ENCODE assay signal across 34 cellular contexts in the genomic region with DNA sequence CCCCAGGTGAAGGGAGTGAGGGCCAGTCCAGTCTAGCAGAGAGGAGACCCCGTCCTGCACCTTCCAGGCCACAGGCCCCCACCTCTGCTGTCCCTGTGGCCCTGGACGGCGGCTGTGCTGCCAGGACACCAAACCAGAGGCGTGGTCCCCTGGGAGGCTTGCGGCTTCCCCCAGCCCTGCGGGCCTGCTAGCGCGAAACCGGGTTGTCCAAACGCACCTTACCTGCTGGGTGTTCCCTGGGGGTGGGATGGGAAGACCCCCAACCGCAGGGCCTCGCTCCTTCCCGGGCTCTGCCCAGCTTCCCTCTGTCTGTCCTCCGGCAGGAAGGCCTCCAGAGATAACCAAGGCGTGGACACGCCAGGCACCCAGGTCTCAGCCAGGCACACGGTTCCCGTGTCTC. TPM values are rescaled to one million over a fixed set of nuclear protein-coding genes. Genes with fewer than 3 reads are reported as not detected.
"Had no signal": no experiment of that assay in that cellular context is flagged by ENCODE, and none has a peak within 500 bp of the region (broad histone marks: within the 10 kb centered on the region; RNA-seq: fewer than 3 reads in every experiment).

No MANE protein-coding gene starts in this region.

- H3K4me3 ChIP-seq: ascending aorta, cardiac muscle cell had no signal

- H3K36me3 ChIP-seq: ascending aorta, cardiac muscle cell had no signal

- ATAC-seq: activated CD8-positive, alpha-beta memory T cell treated with anti-CD3 and anti-CD28 coated beads, Interleukin-2, amount 10 ng/mL, durations not matched to agents 7 days and 5 days; activated CD8-positive, alpha-beta T cell treated with anti-CD3 and anti-CD28 coated beads, Interleukin-2, amount 10 ng/mL, durations not matched to agents 7 days and 5 days; activated naive CD8-positive, alpha-beta T cell treated with anti-CD3 and anti-CD28 coated beads, Interleukin-2, amount 50 U/mL, for 24 hours had no signal

- H3K27ac ChIP-seq: ascending aorta, cardiac muscle cell, VCaP had no signal

- H3K9me3 ChIP-seq: ascending aorta had no signal

- H3K27me3 ChIP-seq: ascending aorta, cardiac muscle cell had no signal

- DNase-seq: activated B cell treated with CpG ODN at 0.5 μM for 24 hours; activated CD4-positive, alpha-beta memory T cell treated with anti-CD3 and anti-CD28 coated beads, Interleukin-2, amount 10 ng/mL, durations not matched to agents 7 days and 5 days; activated CD4-positive, alpha-beta T cell treated with anti-CD3 and anti-CD28 coated beads for 4 hours; activated CD4-positive, alpha-beta T cell treated with anti-CD3 and anti-CD28 coated beads, Interleukin-2, amount 10 ng/mL, durations not matched to agents 24 days and 14 days; activated CD4-positive, alpha-beta T cell treated with anti-CD3 and anti-CD28 coated beads, Interleukin-2, amount 50 U/mL, for 1 hour; activated CD4-positive, alpha-beta T cell treated with anti-CD3 and anti-CD28 coated beads, Interleukin-2, amount 50 U/mL, for 48 hours; activated CD4-positive, CD25-positive, alpha-beta regulatory T cell treated with anti-CD3 and anti-CD28 coated beads, Interleukin-2, amount 50 U/mL, for 72 hours; activated CD8-positive, alpha-beta memory T cell treated with anti-CD3 and anti-CD28 coated beads for 24 hours; activated CD8-positive, alpha-beta memory T cell treated with anti-CD3 and anti-CD28 coated beads, Interleukin-2, amount 10 ng/mL, durations not matched to agents 7 days and 5 days; activated CD8-positive, alpha-beta memory T cell treated with anti-CD3 and anti-CD28 coated beads, Interleukin-2, amount 50 U/mL, for 48 hours; activated CD8-positive, alpha-beta T cell treated with anti-CD3 and anti-CD28 coated beads, Interleukin-2, amount 10 ng/mL, durations not matched to agents 7 days and 5 days; activated effector memory CD4-positive, alpha-beta T cell treated with Interleukin-2 at 50 U/mL for 16 hours; activated gamma-delta T cell; activated naive CD4-positive, alpha-beta T cell treated with anti-CD3 and anti-CD28 coated beads, Interleukin-2, amount 10 ng/mL, durations not matched to agents 7 days and 5 days; activated naive CD4-positive, alpha-beta T cell treated with Interleukin-2 at 50 U/mL for 16 hours; activated naive CD8-positive, alpha-beta T cell treated with anti-CD3 and anti-CD28 coated beads, Interleukin-2, amount 10 ng/mL, durations not matched to agents 7 days and 5 days; activated naive CD8-positive, alpha-beta T cell treated with anti-CD3 and anti-CD28 coated beads, Interleukin-2, amount 50 U/mL, for 24 hours; activated T-cell treated with anti-CD3 and anti-CD28 coated beads, Interleukin-2, amount 50 U/mL, for 24 hours; activated T-cell treated with anti-CD3 and anti-CD28 coated beads, Interleukin-2, amount 50 U/mL, for 48 hours; amygdala; anterior cingulate cortex; caudate nucleus; cerebellar nuclear complex; T-helper 1 cell; T-helper 2 cell; T-helper 9 cell had no signal

- FAIRE-seq: TTC549 had no signal

- H3K4me1 ChIP-seq: ascending aorta had no signal

RNA-seq across cellular contexts. Expression of gene CACNA1H, which starts 19.6 kb away (rescaled TPM):
- total RNA-seq: bronchial epithelial cell had no signal

RNA-seq across cellular contexts. Expression of gene C1QTNF8, which starts 37.2 kb away (rescaled TPM):
- total RNA-seq: activated B cell treated with CpG ODN at 0.5 μM for 24 hours; activated CD4-positive, alpha-beta memory T cell treated with anti-CD3 and anti-CD28 coated beads, Interleukin-2, amount 10 ng/mL, durations not matched to agents 7 days and 5 days; activated CD4-positive, alpha-beta T cell treated with anti-CD3 and anti-CD28 coated beads, Interleukin-2, amount 10 ng/mL, durations not matched to agents 24 days and 14 days; activated CD8-positive, alpha-beta memory T cell treated with anti-CD3 and anti-CD28 coated beads, Interleukin-2, amount 10 ng/mL, durations not matched to agents 7 days and 5 days; activated CD8-positive, alpha-beta T cell treated with anti-CD3 and anti-CD28 coated beads, Interleukin-2, amount 10 ng/mL, durations not matched to agents 7 days and 5 days; activated naive CD8-positive, alpha-beta T cell treated with anti-CD3 and anti-CD28 coated beads, Interleukin-2, amount 10 ng/mL, durations not matched to agents 7 days and 5 days; activated T-helper 2 cell treated with anti-CD3 and anti-CD28 coated beads, Interferon-gamma antibody, Interleukin-2, Interleukin-4, amounts not matched to agents 10 μg/mL and 5 μg/mL and 100 μg/mL, durations not matched to agents 14 hours and 24 hours and 36 hours; ascending aorta; bronchial epithelial cell; chondrocyte had no signal
- polyA plus RNA-seq: adipose tissue, cardiac muscle cell had no signal
